In the genomic region with DNA sequence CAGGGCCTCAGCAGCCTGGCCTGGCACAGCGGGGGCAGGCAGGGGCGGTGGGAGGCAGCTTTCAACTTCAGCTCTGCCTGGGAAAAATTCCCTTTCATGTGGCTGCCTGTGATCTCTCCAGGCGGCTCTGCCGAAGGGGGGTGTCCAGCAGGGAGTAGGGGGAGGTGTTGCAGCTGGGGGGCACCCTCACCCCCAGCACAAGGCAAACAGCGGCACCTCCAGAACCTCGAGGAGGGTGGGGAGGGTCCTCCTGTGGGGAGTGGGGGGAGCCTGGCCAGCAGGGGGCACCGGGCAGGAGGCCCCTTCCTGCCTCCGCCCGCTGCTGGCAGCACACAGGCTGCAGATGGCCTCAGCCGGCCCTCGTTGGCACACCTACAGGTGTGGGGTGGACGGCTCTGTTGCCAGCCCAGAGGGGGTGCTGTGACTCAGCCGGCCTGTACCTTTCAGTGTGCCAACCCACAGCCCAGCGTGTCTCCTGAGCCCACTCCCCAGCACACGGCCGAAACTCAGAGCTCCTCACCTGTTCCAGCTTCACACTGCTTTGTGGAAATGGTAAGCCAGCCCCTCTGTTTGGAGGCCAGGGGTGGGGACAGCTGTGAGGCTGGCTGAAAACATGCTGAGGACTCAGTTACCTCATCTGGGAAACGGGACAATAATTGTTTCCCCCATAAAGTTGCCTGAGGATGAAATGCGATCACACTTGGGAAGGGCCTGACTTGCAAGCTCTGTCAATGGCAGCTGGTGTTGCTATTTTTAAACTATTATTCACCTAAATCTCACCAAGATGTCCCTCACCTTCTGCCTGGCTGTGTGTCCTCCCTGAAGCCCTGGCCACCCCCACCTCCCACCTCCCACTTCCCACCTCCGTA, we compare ENCODE assay signal across 2 cellular contexts.
TF ChIP-seq lines count a peak whose summit lies in the region.

No MANE protein-coding gene starts in this region.

TF ChIP-seq in K562, 482 proteins besides CTCF, POLR2A, EP300 and RAD21 (continues in another document):
- TF ChIP-seq, protein P1, sequence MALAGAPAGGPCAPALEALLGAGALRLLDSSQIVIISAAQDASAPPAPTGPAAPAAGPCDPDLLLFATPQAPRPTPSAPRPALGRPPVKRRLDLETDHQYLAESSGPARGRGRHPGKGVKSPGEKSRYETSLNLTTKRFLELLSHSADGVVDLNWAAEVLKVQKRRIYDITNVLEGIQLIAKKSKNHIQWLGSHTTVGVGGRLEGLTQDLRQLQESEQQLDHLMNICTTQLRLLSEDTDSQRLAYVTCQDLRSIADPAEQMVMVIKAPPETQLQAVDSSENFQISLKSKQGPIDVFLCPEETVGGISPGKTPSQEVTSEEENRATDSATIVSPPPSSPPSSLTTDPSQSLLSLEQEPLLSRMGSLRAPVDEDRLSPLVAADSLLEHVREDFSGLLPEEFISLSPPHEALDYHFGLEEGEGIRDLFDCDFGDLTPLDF (CRISPR knock-in tag; IDR thresholded peaks at IDR 0.05) = no peak
- TF ChIP-seq JUND (IDR thresholded peaks at IDR 0.05; ENCODE audit: borderline replicate concordance, low read depth, low read length) (no peak), JUND (tag; IDR thresholded peaks at IDR 0.05; ENCODE audit: borderline replicate concordance, low read depth, low read length) (no peak), ZNF146 (CRISPR knock-in tag; IDR thresholded peaks at IDR 0.05; ENCODE audit: unreplicated experiment) (no peak), RFX5 (IDR thresholded peaks at IDR 0.05; ENCODE audit: low read depth, low read length) (no peak), SAFB2 (IDR thresholded peaks at IDR 0.05; ENCODE audit: borderline replicate concordance, low read depth, low read length, severe bottlenecking) (no peak), NCOR1 (IDR thresholded peaks at IDR 0.05) (no peak), ARID1B (IDR thresholded peaks at IDR 0.05) (no peak), ZKSCAN3 (CRISPR knock-in tag; IDR thresholded peaks at IDR 0.05) (no peak), SRSF9 (IDR thresholded peaks at IDR 0.05; ENCODE audit: borderline replicate concordance, low read depth, low read length) (no peak), NONO (IDR thresholded peaks at IDR 0.05; ENCODE audit: low read depth in 2 of 2, low read length in 1 of 2) (no peak), SUPT5H (IDR thresholded peaks at IDR 0.05) (0 out of 2 replicates have a peak, but pooled peaks have one; percentile 32), POLR2AphosphoS2 (IDR thresholded peaks at IDR 0.05; ENCODE audit: low read length) (0 out of 2 replicates have a peak, but pooled peaks have one; percentile 11)
- TF ChIP-seq, protein P2, sequence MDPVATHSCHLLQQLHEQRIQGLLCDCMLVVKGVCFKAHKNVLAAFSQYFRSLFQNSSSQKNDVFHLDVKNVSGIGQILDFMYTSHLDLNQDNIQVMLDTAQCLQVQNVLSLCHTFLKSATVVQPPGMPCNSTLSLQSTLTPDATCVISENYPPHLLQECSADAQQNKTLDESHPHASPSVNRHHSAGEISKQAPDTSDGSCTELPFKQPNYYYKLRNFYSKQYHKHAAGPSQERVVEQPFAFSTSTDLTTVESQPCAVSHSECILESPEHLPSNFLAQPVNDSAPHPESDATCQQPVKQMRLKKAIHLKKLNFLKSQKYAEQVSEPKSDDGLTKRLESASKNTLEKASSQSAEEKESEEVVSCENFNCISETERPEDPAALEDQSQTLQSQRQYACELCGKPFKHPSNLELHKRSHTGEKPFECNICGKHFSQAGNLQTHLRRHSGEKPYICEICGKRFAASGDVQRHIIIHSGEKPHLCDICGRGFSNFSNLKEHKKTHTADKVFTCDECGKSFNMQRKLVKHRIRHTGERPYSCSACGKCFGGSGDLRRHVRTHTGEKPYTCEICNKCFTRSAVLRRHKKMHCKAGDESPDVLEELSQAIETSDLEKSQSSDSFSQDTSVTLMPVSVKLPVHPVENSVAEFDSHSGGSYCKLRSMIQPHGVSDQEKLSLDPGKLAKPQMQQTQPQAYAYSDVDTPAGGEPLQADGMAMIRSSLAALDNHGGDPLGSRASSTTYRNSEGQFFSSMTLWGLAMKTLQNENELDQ (CRISPR knock-in tag; IDR thresholded peaks at IDR 0.05; ENCODE audit: borderline replicate concordance) = no peak
- TF ChIP-seq, protein P3, sequence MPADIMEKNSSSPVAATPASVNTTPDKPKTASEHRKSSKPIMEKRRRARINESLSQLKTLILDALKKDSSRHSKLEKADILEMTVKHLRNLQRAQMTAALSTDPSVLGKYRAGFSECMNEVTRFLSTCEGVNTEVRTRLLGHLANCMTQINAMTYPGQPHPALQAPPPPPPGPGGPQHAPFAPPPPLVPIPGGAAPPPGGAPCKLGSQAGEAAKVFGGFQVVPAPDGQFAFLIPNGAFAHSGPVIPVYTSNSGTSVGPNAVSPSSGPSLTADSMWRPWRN (IDR thresholded peaks at IDR 0.05; ENCODE audit: low read depth) = no peak
- TF ChIP-seq, protein P4, sequence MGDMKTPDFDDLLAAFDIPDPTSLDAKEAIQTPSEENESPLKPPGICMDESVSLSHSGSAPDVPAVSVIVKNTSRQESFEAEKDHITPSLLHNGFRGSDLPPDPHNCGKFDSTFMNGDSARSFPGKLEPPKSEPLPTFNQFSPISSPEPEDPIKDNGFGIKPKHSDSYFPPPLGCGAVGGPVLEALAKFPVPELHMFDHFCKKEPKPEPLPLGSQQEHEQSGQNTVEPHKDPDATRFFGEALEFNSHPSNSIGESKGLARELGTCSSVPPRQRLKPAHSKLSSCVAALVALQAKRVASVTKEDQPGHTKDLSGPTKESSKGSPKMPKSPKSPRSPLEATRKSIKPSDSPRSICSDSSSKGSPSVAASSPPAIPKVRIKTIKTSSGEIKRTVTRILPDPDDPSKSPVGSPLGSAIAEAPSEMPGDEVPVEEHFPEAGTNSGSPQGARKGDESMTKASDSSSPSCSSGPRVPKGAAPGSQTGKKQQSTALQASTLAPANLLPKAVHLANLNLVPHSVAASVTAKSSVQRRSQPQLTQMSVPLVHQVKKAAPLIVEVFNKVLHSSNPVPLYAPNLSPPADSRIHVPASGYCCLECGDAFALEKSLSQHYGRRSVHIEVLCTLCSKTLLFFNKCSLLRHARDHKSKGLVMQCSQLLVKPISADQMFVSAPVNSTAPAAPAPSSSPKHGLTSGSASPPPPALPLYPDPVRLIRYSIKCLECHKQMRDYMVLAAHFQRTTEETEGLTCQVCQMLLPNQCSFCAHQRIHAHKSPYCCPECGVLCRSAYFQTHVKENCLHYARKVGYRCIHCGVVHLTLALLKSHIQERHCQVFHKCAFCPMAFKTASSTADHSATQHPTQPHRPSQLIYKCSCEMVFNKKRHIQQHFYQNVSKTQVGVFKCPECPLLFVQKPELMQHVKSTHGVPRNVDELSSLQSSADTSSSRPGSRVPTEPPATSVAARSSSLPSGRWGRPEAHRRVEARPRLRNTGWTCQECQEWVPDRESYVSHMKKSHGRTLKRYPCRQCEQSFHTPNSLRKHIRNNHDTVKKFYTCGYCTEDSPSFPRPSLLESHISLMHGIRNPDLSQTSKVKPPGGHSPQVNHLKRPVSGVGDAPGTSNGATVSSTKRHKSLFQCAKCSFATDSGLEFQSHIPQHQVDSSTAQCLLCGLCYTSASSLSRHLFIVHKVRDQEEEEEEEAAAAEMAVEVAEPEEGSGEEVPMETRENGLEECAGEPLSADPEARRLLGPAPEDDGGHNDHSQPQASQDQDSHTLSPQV (IDR thresholded peaks at IDR 0.05) = peak; percentile 16; the same call in 1 of the 2 replicates

TF ChIP-seq in HepG2, 621 proteins besides CTCF, POLR2A, EP300 and RAD21 (continues in another document):
- TF ChIP-seq SMAD3 (CRISPR knock-in tag; IDR thresholded peaks at IDR 0.05) = no peak
- TF ChIP-seq ZBTB38 (CRISPR knock-in tag; IDR thresholded peaks at IDR 0.05) = peak; percentile 52; the same call in 1 of the 2 replicates
- TF ChIP-seq ZBTB7A (CRISPR knock-in tag; IDR thresholded peaks at IDR 0.05) = peak; percentile 38; the same call in 1 of the 2 replicates
- TF ChIP-seq ZNF629 (CRISPR knock-in tag; conservative IDR thresholded peaks at IDR 0.05) = peak; percentile 90
- TF ChIP-seq, protein P5, sequence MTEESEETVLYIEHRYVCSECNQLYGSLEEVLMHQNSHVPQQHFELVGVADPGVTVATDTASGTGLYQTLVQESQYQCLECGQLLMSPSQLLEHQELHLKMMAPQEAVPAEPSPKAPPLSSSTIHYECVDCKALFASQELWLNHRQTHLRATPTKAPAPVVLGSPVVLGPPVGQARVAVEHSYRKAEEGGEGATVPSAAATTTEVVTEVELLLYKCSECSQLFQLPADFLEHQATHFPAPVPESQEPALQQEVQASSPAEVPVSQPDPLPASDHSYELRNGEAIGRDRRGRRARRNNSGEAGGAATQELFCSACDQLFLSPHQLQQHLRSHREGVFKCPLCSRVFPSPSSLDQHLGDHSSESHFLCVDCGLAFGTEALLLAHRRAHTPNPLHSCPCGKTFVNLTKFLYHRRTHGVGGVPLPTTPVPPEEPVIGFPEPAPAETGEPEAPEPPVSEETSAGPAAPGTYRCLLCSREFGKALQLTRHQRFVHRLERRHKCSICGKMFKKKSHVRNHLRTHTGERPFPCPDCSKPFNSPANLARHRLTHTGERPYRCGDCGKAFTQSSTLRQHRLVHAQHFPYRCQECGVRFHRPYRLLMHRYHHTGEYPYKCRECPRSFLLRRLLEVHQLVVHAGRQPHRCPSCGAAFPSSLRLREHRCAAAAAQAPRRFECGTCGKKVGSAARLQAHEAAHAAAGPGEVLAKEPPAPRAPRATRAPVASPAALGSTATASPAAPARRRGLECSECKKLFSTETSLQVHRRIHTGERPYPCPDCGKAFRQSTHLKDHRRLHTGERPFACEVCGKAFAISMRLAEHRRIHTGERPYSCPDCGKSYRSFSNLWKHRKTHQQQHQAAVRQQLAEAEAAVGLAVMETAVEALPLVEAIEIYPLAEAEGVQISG (CRISPR knock-in tag; IDR thresholded peaks at IDR 0.05) = 0 out of 2 replicates have a peak, but pooled peaks have one; percentile 11
- no peak for TF ChIP-seq ZNF563 (CRISPR knock-in tag; IDR thresholded peaks at IDR 0.05)
- no peak for TF ChIP-seq SALL1 (CRISPR knock-in tag; IDR thresholded peaks at IDR 0.05)
- no peak for TF ChIP-seq HNRNPK (IDR thresholded peaks at IDR 0.05; ENCODE audit: low read depth, low read length, poor library complexity, severe bottlenecking)
- TF ChIP-seq ZNF775 (CRISPR knock-in tag; IDR thresholded peaks at IDR 0.05; ENCODE audit: borderline replicate concordance) = no peak
- TF ChIP-seq ARHGAP35 (CRISPR knock-in tag; IDR thresholded peaks at IDR 0.05; ENCODE audit: borderline replicate concordance) = no peak
- peak; percentile 91 for TF ChIP-seq AGO2 (optimal IDR thresholded peaks at IDR 0.05; ENCODE audit: low read depth, low read length)
- TF ChIP-seq U2AF1 (optimal IDR thresholded peaks at IDR 0.05; ENCODE audit: low read depth, low read length) = peak; percentile 38
- TF ChIP-seq HNRNPL (IDR thresholded peaks at IDR 0.05; ENCODE audit: low read depth, low read length) = peak; percentile 94
- TF ChIP-seq, protein P6, sequence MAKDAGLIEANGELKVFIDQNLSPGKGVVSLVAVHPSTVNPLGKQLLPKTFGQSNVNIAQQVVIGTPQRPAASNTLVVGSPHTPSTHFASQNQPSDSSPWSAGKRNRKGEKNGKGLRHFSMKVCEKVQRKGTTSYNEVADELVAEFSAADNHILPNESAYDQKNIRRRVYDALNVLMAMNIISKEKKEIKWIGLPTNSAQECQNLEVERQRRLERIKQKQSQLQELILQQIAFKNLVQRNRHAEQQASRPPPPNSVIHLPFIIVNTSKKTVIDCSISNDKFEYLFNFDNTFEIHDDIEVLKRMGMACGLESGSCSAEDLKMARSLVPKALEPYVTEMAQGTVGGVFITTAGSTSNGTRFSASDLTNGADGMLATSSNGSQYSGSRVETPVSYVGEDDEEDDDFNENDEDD (CRISPR knock-in tag; IDR thresholded peaks at IDR 0.05; ENCODE audit: borderline replicate concordance) = no peak
- TF ChIP-seq MBNL3 (CRISPR knock-in tag; conservative IDR thresholded peaks at IDR 0.05) = no peak
- TF ChIP-seq, protein P7, sequence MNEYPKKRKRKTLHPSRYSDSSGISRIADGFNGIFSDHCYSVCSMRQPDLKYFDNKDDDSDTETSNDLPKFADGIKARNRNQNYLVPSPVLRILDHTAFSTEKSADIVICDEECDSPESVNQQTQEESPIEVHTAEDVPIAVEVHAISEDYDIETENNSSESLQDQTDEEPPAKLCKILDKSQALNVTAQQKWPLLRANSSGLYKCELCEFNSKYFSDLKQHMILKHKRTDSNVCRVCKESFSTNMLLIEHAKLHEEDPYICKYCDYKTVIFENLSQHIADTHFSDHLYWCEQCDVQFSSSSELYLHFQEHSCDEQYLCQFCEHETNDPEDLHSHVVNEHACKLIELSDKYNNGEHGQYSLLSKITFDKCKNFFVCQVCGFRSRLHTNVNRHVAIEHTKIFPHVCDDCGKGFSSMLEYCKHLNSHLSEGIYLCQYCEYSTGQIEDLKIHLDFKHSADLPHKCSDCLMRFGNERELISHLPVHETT (CRISPR knock-in tag; conservative IDR thresholded peaks at IDR 0.05) = no peak
- TF ChIP-seq, protein P8, sequence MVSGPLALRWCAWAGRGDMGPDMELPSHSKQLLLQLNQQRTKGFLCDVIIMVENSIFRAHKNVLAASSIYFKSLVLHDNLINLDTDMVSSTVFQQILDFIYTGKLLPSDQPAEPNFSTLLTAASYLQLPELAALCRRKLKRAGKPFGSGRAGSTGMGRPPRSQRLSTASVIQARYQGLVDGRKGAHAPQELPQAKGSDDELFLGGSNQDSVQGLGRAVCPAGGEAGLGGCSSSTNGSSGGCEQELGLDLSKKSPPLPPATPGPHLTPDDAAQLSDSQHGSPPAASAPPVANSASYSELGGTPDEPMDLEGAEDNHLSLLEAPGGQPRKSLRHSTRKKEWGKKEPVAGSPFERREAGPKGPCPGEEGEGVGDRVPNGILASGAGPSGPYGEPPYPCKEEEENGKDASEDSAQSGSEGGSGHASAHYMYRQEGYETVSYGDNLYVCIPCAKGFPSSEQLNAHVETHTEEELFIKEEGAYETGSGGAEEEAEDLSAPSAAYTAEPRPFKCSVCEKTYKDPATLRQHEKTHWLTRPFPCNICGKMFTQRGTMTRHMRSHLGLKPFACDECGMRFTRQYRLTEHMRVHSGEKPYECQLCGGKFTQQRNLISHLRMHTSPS (CRISPR knock-in tag; IDR thresholded peaks at IDR 0.05; ENCODE audit: low read depth) = 0 out of 2 replicates have a peak, but pooled peaks have one; percentile 16
- TF ChIP-seq, protein P9, sequence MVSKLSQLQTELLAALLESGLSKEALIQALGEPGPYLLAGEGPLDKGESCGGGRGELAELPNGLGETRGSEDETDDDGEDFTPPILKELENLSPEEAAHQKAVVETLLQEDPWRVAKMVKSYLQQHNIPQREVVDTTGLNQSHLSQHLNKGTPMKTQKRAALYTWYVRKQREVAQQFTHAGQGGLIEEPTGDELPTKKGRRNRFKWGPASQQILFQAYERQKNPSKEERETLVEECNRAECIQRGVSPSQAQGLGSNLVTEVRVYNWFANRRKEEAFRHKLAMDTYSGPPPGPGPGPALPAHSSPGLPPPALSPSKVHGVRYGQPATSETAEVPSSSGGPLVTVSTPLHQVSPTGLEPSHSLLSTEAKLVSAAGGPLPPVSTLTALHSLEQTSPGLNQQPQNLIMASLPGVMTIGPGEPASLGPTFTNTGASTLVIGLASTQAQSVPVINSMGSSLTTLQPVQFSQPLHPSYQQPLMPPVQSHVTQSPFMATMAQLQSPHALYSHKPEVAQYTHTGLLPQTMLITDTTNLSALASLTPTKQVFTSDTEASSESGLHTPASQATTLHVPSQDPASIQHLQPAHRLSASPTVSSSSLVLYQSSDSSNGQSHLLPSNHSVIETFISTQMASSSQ (IDR thresholded peaks at IDR 0.05; ENCODE audit: low read depth) = no peak
- TF ChIP-seq, protein P9 (CRISPR knock-in tag; IDR thresholded peaks at IDR 0.05; ENCODE audit: borderline replicate concordance) = no peak
